21 cellular contexts compared by ENCODE assay signal in the genomic region with DNA sequence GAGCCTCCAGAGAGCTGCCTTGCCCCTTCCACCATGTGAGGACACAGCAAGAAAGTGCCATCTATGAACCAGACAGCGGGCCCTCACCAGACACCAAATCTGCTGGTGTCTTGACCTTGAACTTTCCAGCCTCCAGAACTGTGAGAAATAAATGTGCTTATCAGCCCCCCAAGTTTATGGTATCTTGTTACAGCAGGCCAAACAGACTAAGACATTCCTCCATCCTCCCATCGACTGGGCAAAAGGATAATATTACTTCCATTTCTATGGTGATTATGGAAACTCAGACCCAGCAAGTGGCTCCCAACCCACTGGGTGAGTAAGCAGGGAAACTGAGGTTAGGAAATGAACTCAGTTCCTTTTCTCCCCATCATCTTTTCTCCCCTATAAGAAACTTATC.
DNase-seq lines count a peak whose midpoint lies in the region; ATAC-seq and TF ChIP-seq lines count a peak whose summit lies in the region.
"Had no signal": no experiment of that assay in that cellular context is flagged by ENCODE, and none has a peak within 500 bp of the region (broad histone marks: within the 10 kb centered on the region; RNA-seq: fewer than 3 reads in every experiment).

No MANE protein-coding gene starts in this region.

- ATAC-seq in activated naive CD8-positive, alpha-beta T cell treated with anti-CD3 and anti-CD28 coated beads, Interleukin-2, amount 50 U/mL, for 24 hours = no peak
- no peak for ATAC-seq in foreskin keratinocyte
- ATAC-seq in aorta (ENCODE audit: low FRiP score) = no peak
- ATAC-seq: HCT116, PC-3 had no signal

- no peak overlapping the region for H3K4me3 Mint-ChIP-seq in activated naive CD8-positive, alpha-beta T cell treated with anti-CD3 and anti-CD28 coated beads, Interleukin-2, amount 50 U/mL, for 24 hours
- H3K4me3 Mint-ChIP-seq in activated naive CD8-positive, alpha-beta T cell treated with anti-CD3 and anti-CD28 coated beads for 36 hours = no peak overlapping the region
- H3K4me3 Mint-ChIP-seq in nephron progenitor cell (no peak overlapping the region), Calu3 (ENCODE audit: low read depth, unreplicated experiment) (no peak overlapping the region)
- H3K4me3 Mint-ChIP-seq: CD4-positive, CD25-positive, alpha-beta regulatory T cell had no signal

- no peaks in the 10 kb centered on the region for H3K9me3 ChIP-seq in SJSA1 (replicated peaks)
- H3K9me3 ChIP-seq in aorta (ENCODE audit: control insufficient read depth, low read length) = no peaks in the 10 kb centered on the region
- H3K9me3 ChIP-seq: BE2C, Caco-2 had no signal

- WGBS in aorta, 2 donors = 74 to 81% methylated on average over 2 of the region's 2 CpGs

- no peak for DNase-seq in activated naive CD8-positive, alpha-beta T cell treated with anti-CD3 and anti-CD28 coated beads, Interleukin-2, amount 50 U/mL, for 24 hours
- no peak for DNase-seq in activated naive CD8-positive, alpha-beta T cell treated with anti-CD3 and anti-CD28 coated beads for 36 hours
- DNase-seq in SJSA1 (ENCODE audit: low read depth in 1 of 2, low spot score in 2 of 2) (no peak), foreskin keratinocyte (no peak), aorta (no peak), nephron progenitor cell (no peak), Calu3 (no peak)
- DNase-seq in stimulated activated naive CD4-positive, alpha-beta T cell (lab: John Stamatoyannopoulos, UW) = no peak
- DNase-seq: 8988T; BE2C; Caco-2; CD4-positive, CD25-positive, alpha-beta regulatory T cell; DMS79; GOT3; NCI-H1048; NCI-H1436; NCI-H1930; NCI-H345; NCI-H526; PC-3 had no signal

- no peaks in the 10 kb centered on the region for H3K36me3 ChIP-seq in SJSA1
- H3K36me3 ChIP-seq in aorta (ENCODE audit: control insufficient read depth in 1 of 2, insufficient read depth in 2 of 2, low read length in 1 of 2) = no peaks in the 10 kb centered on the region
- H3K36me3 ChIP-seq: BE2C had no signal

- peaks cover 27% of the 10 kb centered on the region for H3K4me1 Mint-ChIP-seq in activated naive CD8-positive, alpha-beta T cell treated with anti-CD3 and anti-CD28 coated beads, Interleukin-2, amount 50 U/mL, for 24 hours
- peaks cover 9% of the 10 kb centered on the region for H3K4me1 Mint-ChIP-seq in activated naive CD8-positive, alpha-beta T cell treated with anti-CD3 and anti-CD28 coated beads for 36 hours
- H3K4me1 Mint-ChIP-seq in nephron progenitor cell (peaks cover 10% of the 10 kb centered on the region), Calu3 (ENCODE audit: low read depth, unreplicated experiment) (peaks cover 21% of the 10 kb centered on the region)
- H3K4me1 Mint-ChIP-seq: CD4-positive, CD25-positive, alpha-beta regulatory T cell had no signal

- peak overlapping the region; percentile 12; the same call in 1 of the 2 replicates for H3K27ac ChIP-seq in SJSA1
- peak overlapping the region; percentile 49 for H3K27ac ChIP-seq in foreskin keratinocyte
- peak overlapping the region; percentile 32 for H3K27ac ChIP-seq in aorta (ENCODE audit: low read depth in 1 of 2, low read length in 2 of 2)

- TF ChIP-seq CTCF in foreskin keratinocyte (conservative IDR thresholded peaks at IDR 0.05) = no peak
- no peak for TF ChIP-seq CTCF in nephron progenitor cell (IDR thresholded peaks at IDR 0.05)
- no peak for TF ChIP-seq CTCF in Calu3 (IDR thresholded peaks at IDR 0.05; ENCODE audit: unreplicated experiment)

- peaks cover 2% of the 10 kb centered on the region for H3K27me3 Mint-ChIP-seq in activated naive CD8-positive, alpha-beta T cell treated with anti-CD3 and anti-CD28 coated beads, Interleukin-2, amount 50 U/mL, for 24 hours
- H3K27me3 Mint-ChIP-seq in activated naive CD8-positive, alpha-beta T cell treated with anti-CD3 and anti-CD28 coated beads for 36 hours = no peaks in the 10 kb centered on the region
- H3K27me3 Mint-ChIP-seq in nephron progenitor cell (ENCODE audit: low read depth, poor library complexity) (peaks cover 6% of the 10 kb centered on the region), Calu3 (ENCODE audit: unreplicated experiment) (peaks cover 27% of the 10 kb centered on the region)
- H3K27me3 Mint-ChIP-seq: CD4-positive, CD25-positive, alpha-beta regulatory T cell had no signal

- H3K4me1 ChIP-seq in SJSA1 (replicated peaks) (peaks cover 52% of the 10 kb centered on the region), foreskin keratinocyte (peaks cover 19% of the 10 kb centered on the region), aorta (ENCODE audit: control insufficient read depth in 1 of 2, insufficient read depth in 2 of 2, low read length in 2 of 2) (peaks cover 4 to 7% of the 10 kb centered on the region in 2 donors)

- H3K36me3 Mint-ChIP-seq in activated naive CD8-positive, alpha-beta T cell treated with anti-CD3 and anti-CD28 coated beads, Interleukin-2, amount 50 U/mL, for 24 hours (ENCODE audit: low read depth) = no peaks in the 10 kb centered on the region
- H3K36me3 Mint-ChIP-seq in activated naive CD8-positive, alpha-beta T cell treated with anti-CD3 and anti-CD28 coated beads for 36 hours = no peaks in the 10 kb centered on the region
- H3K36me3 Mint-ChIP-seq in nephron progenitor cell (ENCODE audit: low read depth) = no peaks in the 10 kb centered on the region
- no peaks in the 10 kb centered on the region for H3K36me3 Mint-ChIP-seq in Calu3 (ENCODE audit: insufficient read depth, unreplicated experiment)
- H3K36me3 Mint-ChIP-seq: CD4-positive, CD25-positive, alpha-beta regulatory T cell had no signal

- H3K27me3 ChIP-seq in SJSA1 (replicated peaks) (no peaks in the 10 kb centered on the region), foreskin keratinocyte (no peaks in the 10 kb centered on the region), aorta (ENCODE audit: control insufficient read depth in 1 of 2, insufficient read depth in 2 of 2, low read length in 1 of 2) (no peaks in the 10 kb centered on the region)
- H3K27me3 ChIP-seq: BE2C had no signal

- BruUV-seq in Calu3 (replicated peaks; lab: Mats Ljungman, UMichigan) = no TSS peak

- CTCF ChIA-PET in Calu3 (lab: Charles Lee) = no interaction called here

- H3K27ac Mint-ChIP-seq in activated naive CD8-positive, alpha-beta T cell treated with anti-CD3 and anti-CD28 coated beads, Interleukin-2, amount 50 U/mL, for 24 hours = peak overlapping the region; percentile 59
- no peak overlapping the region for H3K27ac Mint-ChIP-seq in activated naive CD8-positive, alpha-beta T cell treated with anti-CD3 and anti-CD28 coated beads for 36 hours
- H3K27ac Mint-ChIP-seq in nephron progenitor cell (no peak overlapping the region), Calu3 (ENCODE audit: unreplicated experiment) (no peak overlapping the region)
- H3K27ac Mint-ChIP-seq: CD4-positive, CD25-positive, alpha-beta regulatory T cell had no signal

- intact Hi-C loops in aorta (cut with DNase I) (loop anchor here in 1 of 2 donors (5.0 kb wide), 1 partner anchor 37 kb away; no protein-coding TSS in a partner anchor), Calu3 (cut with micrococcal nuclease; ENCODE audit: unreplicated experiment) (no loop called here)

- H3K4me3 ChIP-seq in SJSA1 (no peak overlapping the region), aorta (ENCODE audit: low read length in 2 of 2) (no peak overlapping the region)

- H3K9me3 Mint-ChIP-seq in activated naive CD8-positive, alpha-beta T cell treated with anti-CD3 and anti-CD28 coated beads, Interleukin-2, amount 50 U/mL, for 24 hours = no peaks in the 10 kb centered on the region
- no peaks in the 10 kb centered on the region for H3K9me3 Mint-ChIP-seq in activated naive CD8-positive, alpha-beta T cell treated with anti-CD3 and anti-CD28 coated beads for 36 hours
- H3K9me3 Mint-ChIP-seq in nephron progenitor cell (no peaks in the 10 kb centered on the region), Calu3 (ENCODE audit: low read depth, unreplicated experiment) (no peaks in the 10 kb centered on the region)
